ENCODE assay signal across 20 cellular contexts in the genomic region with DNA sequence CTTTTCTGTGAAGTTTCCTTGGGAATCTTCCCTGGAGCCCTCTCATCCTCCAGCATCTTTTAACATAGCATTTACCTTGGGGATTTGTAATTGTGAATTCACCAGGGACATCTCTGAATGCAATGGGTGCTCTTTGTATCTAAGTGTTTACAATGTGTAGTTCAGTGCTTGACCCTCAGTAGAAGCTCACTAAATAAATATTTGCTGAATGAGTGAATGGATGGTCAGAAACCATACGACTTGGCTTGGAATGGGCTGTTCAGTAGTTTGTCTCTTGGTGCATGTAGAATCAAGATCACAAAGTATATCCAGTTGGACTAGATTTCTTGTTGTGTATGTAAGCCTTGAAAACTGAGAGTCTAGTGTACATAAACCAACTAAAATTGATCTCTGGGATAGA.
"Had no signal": no experiment of that assay in that cellular context is flagged by ENCODE, and none has a peak within 500 bp of the region (broad histone marks: within the 10 kb centered on the region; RNA-seq: fewer than 3 reads in every experiment).

No MANE protein-coding gene starts in this region.

- H3K4me3 ChIP-seq: heart right ventricle, testis, uterus had no signal

- H3K27me3 ChIP-seq: heart right ventricle, testis, uterus had no signal

- H3K27me3 Mint-ChIP-seq: activated CD4-positive, alpha-beta memory T cell treated with anti-CD3 and anti-CD28 coated beads for 36 hours; activated naive CD8-positive, alpha-beta T cell treated with anti-CD3 and anti-CD28 coated beads, Interleukin-2, amount 10 ng/mL, durations not matched to agents 7 days and 5 days; memory B cell; progenitor cell of endocrine pancreas had no signal

- H3K36me3 Mint-ChIP-seq: activated CD4-positive, alpha-beta memory T cell treated with anti-CD3 and anti-CD28 coated beads for 36 hours; activated naive CD8-positive, alpha-beta T cell treated with anti-CD3 and anti-CD28 coated beads, Interleukin-2, amount 10 ng/mL, durations not matched to agents 7 days and 5 days; natural killer cell treated with Interleukin-12 subunit alpha and Interleukin-12 subunit beta and Interleukin-15 and Interleukin-18, amount 100 ng/mL, for 72 hours had no signal

- H3K27ac Mint-ChIP-seq: activated CD4-positive, alpha-beta memory T cell treated with anti-CD3 and anti-CD28 coated beads for 36 hours; activated naive CD4-positive, alpha-beta T cell treated with anti-CD3 and anti-CD28 coated beads for 36 hours; activated naive CD8-positive, alpha-beta T cell treated with anti-CD3 and anti-CD28 coated beads, Interleukin-2, amount 10 ng/mL, durations not matched to agents 7 days and 5 days; activated T-cell treated with anti-CD3 and anti-CD28 coated beads, Interleukin-2, amount 50 U/mL, for 72 hours; memory B cell; natural killer cell treated with Interleukin-12 subunit alpha and Interleukin-12 subunit beta and Interleukin-15 and Interleukin-18, amount 100 ng/mL, for 72 hours; progenitor cell of endocrine pancreas had no signal

- H3K4me1 Mint-ChIP-seq: activated naive CD8-positive, alpha-beta T cell treated with anti-CD3 and anti-CD28 coated beads, Interleukin-2, amount 10 ng/mL, durations not matched to agents 7 days and 5 days; memory B cell had no signal

- ATAC-seq: activated T-cell treated with anti-CD3 and anti-CD28 coated beads, Interleukin-2, amount 50 U/mL, for 72 hours; heart right ventricle; left colon; natural killer cell treated with Interleukin-12 subunit alpha and Interleukin-12 subunit beta and Interleukin-15 and Interleukin-18, amount 100 ng/mL, for 72 hours had no signal

- H3K4me3 Mint-ChIP-seq: activated CD4-positive, alpha-beta memory T cell treated with anti-CD3 and anti-CD28 coated beads for 36 hours; activated naive CD4-positive, alpha-beta T cell treated with anti-CD3 and anti-CD28 coated beads for 36 hours; activated naive CD8-positive, alpha-beta T cell treated with anti-CD3 and anti-CD28 coated beads, Interleukin-2, amount 10 ng/mL, durations not matched to agents 7 days and 5 days; activated T-cell treated with anti-CD3 and anti-CD28 coated beads, Interleukin-2, amount 50 U/mL, for 72 hours; memory B cell; natural killer cell treated with Interleukin-12 subunit alpha and Interleukin-12 subunit beta and Interleukin-15 and Interleukin-18, amount 100 ng/mL, for 72 hours had no signal

- H3K9me3 Mint-ChIP-seq: activated CD4-positive, alpha-beta memory T cell treated with anti-CD3 and anti-CD28 coated beads for 36 hours; activated naive CD4-positive, alpha-beta T cell treated with anti-CD3 and anti-CD28 coated beads for 36 hours; activated naive CD8-positive, alpha-beta T cell treated with anti-CD3 and anti-CD28 coated beads, Interleukin-2, amount 10 ng/mL, durations not matched to agents 7 days and 5 days; memory B cell; natural killer cell treated with Interleukin-12 subunit alpha and Interleukin-12 subunit beta and Interleukin-15 and Interleukin-18, amount 100 ng/mL, for 72 hours had no signal

- H3K36me3 ChIP-seq: heart right ventricle, uterus had no signal

- DNase-seq: activated CD4-positive, alpha-beta memory T cell treated with anti-CD3 and anti-CD28 coated beads for 36 hours; activated CD4-positive, alpha-beta T cell treated with anti-CD3 and anti-CD28 coated beads for 48 hours; activated effector memory CD4-positive, alpha-beta T cell treated with Interleukin-2 at 50 U/mL for 16 hours; activated naive CD4-positive, alpha-beta T cell treated with anti-CD3 and anti-CD28 coated beads for 36 hours; activated naive CD8-positive, alpha-beta T cell treated with anti-CD3 and anti-CD28 coated beads, Interleukin-2, amount 10 ng/mL, durations not matched to agents 7 days and 5 days; activated T-cell treated with anti-CD3 and anti-CD28 coated beads, Interleukin-2, amount 50 U/mL, for 72 hours; amygdala; heart right ventricle; left colon; retina; stimulated activated CD4-positive, alpha-beta T cell treated with anti-CD3 and anti-CD28 coated beads, Interleukin-4, amount 100 ng/mL, for 1 hour; stimulated activated naive CD4-positive, alpha-beta T cell; testis; trophoblast cell; uterus had no signal

- FAIRE-seq: endometrium, keratinocyte had no signal
